Comparison of ENCODE assay signal across 8 cellular contexts in genomic region chr10:70880077-70880534, GRCh38. TPM values are rescaled to one million over a fixed set of nuclear protein-coding genes. Genes with fewer than 3 reads are reported as not detected.
DNase-seq lines count a peak whose midpoint lies in the region; ATAC-seq, FAIRE-seq and TF ChIP-seq lines count a peak whose summit lies in the region.

No MANE protein-coding gene starts in this region.

- ATAC-seq in HG02884 (IDR thresholded peaks at IDR 0.05; ENCODE audit: unreplicated experiment), result peak; percentile 50
- peak; percentile 91 for ATAC-seq in HepG2
- no peak for ATAC-seq in HG03439 (IDR thresholded peaks at IDR 0.05; ENCODE audit: unreplicated experiment)

- DNase-seq in EL, result peak; percentile 76
- peak; percentile 32 for DNase-seq in NCI-H345 treated with DMSO at 0.1 percent for 48 hours (lab: John Stamatoyannopoulos, UW; ENCODE audit: unreplicated experiment)
- DNase-seq in activated CD4-positive, alpha-beta T cell treated with anti-CD3 and anti-CD28 coated beads for 24 hours (ENCODE audit: low read depth in 2 of 2), result peak; percentile 49 to 68
- DNase-seq in cerebellum (ENCODE audit: low spot score), result peak; percentile 72
- peak; percentile 77 for DNase-seq in HepG2 (ENCODE audit: low spot score)
- DNase-seq in stimulated activated CD4-positive, alpha-beta T cell treated with anti-CD3 and anti-CD28 coated beads, Interleukin-4, amount 100 ng/mL, for 48 hours (ENCODE audit: low read depth in 2 of 2), result peak; percentile 63 to 74

- H3K36me3 ChIP-seq in HepG2 (replicated peaks in 1 of 2; ENCODE audit: control insufficient read depth in 1 of 2, insufficient read depth in 2 of 2, low read length in 2 of 2), result peaks cover 16 to 47% of the 10 kb centered on the region in 2 experiments

- no peak overlapping the region for H2AFZ ChIP-seq in HepG2 (ENCODE audit: low read length)

- in situ Hi-C loops in HepG2 (cut with HindIII; ENCODE audit: extremely low pct_ligation_motif_present, low pct_unique_long_range_greater_than_20kb), result loop anchor here (5.0 to 10.0 kb wide), 2 partner anchors 63 to 325 kb away; partner anchors contain the start of gene SGPL1

- TF ChIP-seq POLR2A in HepG2 (IDR thresholded peaks at IDR 0.05; ENCODE audit: insufficient read depth in 1 of 2, low read depth in 2 of 2, low read length in 2 of 2), result no peak

- peak; percentile 94 for FAIRE-seq in HepG2 (lab: Jason Lieb, UNC)

- peak; percentile 92 for TF ChIP-seq CTCF in HepG2 (CRISPR knock-in tag; IDR thresholded peaks at IDR 0.05)

- intact Hi-C loops in HepG2 (cut with micrococcal nuclease; ENCODE audit: unreplicated experiment), result loop anchor here (1.0 to 2.0 kb wide), 2 partner anchors 65 to 329 kb away; partner anchors contain the start of gene SGPL1

- no peaks in the 10 kb centered on the region for H3K27me3 ChIP-seq in HepG2 (ENCODE audit: control insufficient read depth in 1 of 2, insufficient read depth in 2 of 2, low read length in 2 of 2)

- BruUV-seq in HepG2 (replicated peaks; lab: Mats Ljungman, UMichigan), result no TSS peak

- CTCF ChIA-PET in HepG2 (lab: Yijun Ruan, JAX; ENCODE audit: low intra/inter-chr PET ratio, low total read pairs), result interaction anchor here (2.1 to 3.0 kb wide), 2 partner anchors 64 to 330 kb away, joined by 15 to 50 read pairs; partner anchors contain the start of gene SGPL1

- H3K4me3 ChIP-seq in HepG2 (replicated peaks in 1 of 3; ENCODE audit: insufficient read depth in 1 of 3, low read depth in 2 of 3, low read length in 3 of 3), result no peak overlapping the region

- no peaks in the 10 kb centered on the region for H3K9me3 ChIP-seq in HepG2 (ENCODE audit: low read length)

- H3K79me2 ChIP-seq in HepG2 (ENCODE audit: insufficient read depth, low read length), result no peaks in the 10 kb centered on the region

- POLR2A ChIA-PET in HepG2 (lab: Yijun Ruan, JAX), result no interaction called here

- H3K27ac ChIP-seq in HepG2 (ENCODE audit: extremely low read length, insufficient read depth, low read length), result no peak overlapping the region

- WGBS in HepG2 (ENCODE audit: low lambda C conversion rate), result 9% methylated on average over 4 of the region's 4 CpGs

- no peak overlapping the region for H3K4me2 ChIP-seq in HepG2 (ENCODE audit: low read depth, low read length)

- no peaks in the 10 kb centered on the region for H4K20me1 ChIP-seq in HepG2 (ENCODE audit: insufficient read depth, low read length)

- TF ChIP-seq EP300 in HepG2 (IDR thresholded peaks at IDR 0.05; ENCODE audit: low read depth in 2 of 2, low read length in 2 of 2) (no peak), HepG2 (CRISPR knock-in tag; IDR thresholded peaks at IDR 0.05; ENCODE audit: borderline replicate concordance) (no peak)

- no peaks in the 10 kb centered on the region for H3K4me1 ChIP-seq in HepG2 (ENCODE audit: insufficient read depth, low read length)

- TF ChIP-seq RAD21 in HepG2 (CRISPR knock-in tag; IDR thresholded peaks at IDR 0.05), result peak; percentile 85

- H3K9ac ChIP-seq in HepG2 (ENCODE audit: insufficient read depth, low read depth, low read length), result no peak overlapping the region

TF ChIP-seq in HepG2, 621 proteins besides CTCF, POLR2A, EP300 and RAD21 (continues in another document):
- TF ChIP-seq XRCC5 (optimal IDR thresholded peaks at IDR 0.05; ENCODE audit: low read length), result no peak
- TF ChIP-seq RXRB (CRISPR knock-in tag; IDR thresholded peaks at IDR 0.05; ENCODE audit: borderline replicate concordance), result peak; percentile 31; the same call in 1 of the 2 replicates
- no peak for TF ChIP-seq NFE2L1 (CRISPR knock-in tag; IDR thresholded peaks at IDR 0.05; ENCODE audit: borderline replicate concordance)
- TF ChIP-seq IRF2 (CRISPR knock-in tag; IDR thresholded peaks at IDR 0.05), result peak; percentile 37; the same call in 1 of the 2 replicates
- 0 out of 2 replicates have a peak, but pooled peaks have one; percentile 29 for TF ChIP-seq TARDBP (CRISPR knock-in tag; IDR thresholded peaks at IDR 0.05)
- peak; percentile 21; the same call in 1 of the 2 replicates for TF ChIP-seq ZFX (CRISPR knock-in tag; IDR thresholded peaks at IDR 0.05; ENCODE audit: low read depth)
- no peak for TF ChIP-seq CHD4 (IDR thresholded peaks at IDR 0.05; ENCODE audit: borderline replicate concordance, low read length)
- TF ChIP-seq ZNF30 (CRISPR knock-in tag; IDR thresholded peaks at IDR 0.05), result no peak
- TF ChIP-seq NFIB (CRISPR knock-in tag; IDR thresholded peaks at IDR 0.05; ENCODE audit: borderline replicate concordance), result no peak
- no peak for TF ChIP-seq MXD3 (CRISPR knock-in tag; IDR thresholded peaks at IDR 0.05)
- TF ChIP-seq CEBPZ (IDR thresholded peaks at IDR 0.05; ENCODE audit: low read length), result no peak

RNA-seq across cellular contexts. Expression of gene PCBD1, which starts 8.3 kb away (rescaled TPM):
- 11.6 TPM for total RNA-seq in cerebellum
- 168 and 177 TPM in 2 replicates for total RNA-seq in HepG2 (2016; rRNA removed; fragmentation: Illumina TruSeq; extraction: Trizol)
- total RNA-seq in HepG2 (2016; cell fraction: cytosol; rRNA removed; fragmentation: Illumina TruSeq; extraction: Trizol; ENCODE audit: low read depth), result 166 and 201 TPM in 2 replicates
- 178 and 182 TPM in 2 replicates for total RNA-seq in HepG2 (2016; cell fraction: insoluble cytoplasmic fraction; rRNA removed; fragmentation: Illumina TruSeq; extraction: Trizol)
- 211 and 254 TPM in 2 replicates for total RNA-seq in HepG2 (2016; cell fraction: membrane; rRNA removed; fragmentation: Illumina TruSeq; extraction: Trizol)
- 58.9 and 64.6 TPM in 2 replicates for total RNA-seq in HepG2 (2016; cell fraction: nucleus; rRNA removed; fragmentation: Illumina TruSeq; extraction: Trizol)
- polyA plus RNA-seq in HepG2 (2011; rRNA removed), result 95.3 and 98.9 TPM in 2 replicates
- 107 and 123 TPM in 2 replicates for polyA plus RNA-seq in HepG2 (2011; cell fraction: cytosol; rRNA removed)
- polyA plus RNA-seq in HepG2 (2011; cell fraction: nucleus; rRNA removed), result 40.3 and 45.6 TPM in 2 replicates
- polyA plus RNA-seq in HepG2 (2012), result 117 and 152 TPM in 2 replicates
- 235 and 300 TPM in 2 replicates for polyA plus RNA-seq in HepG2 (2016; cell fraction: cytosol; fragmentation: Illumina TruSeq; extraction: Trizol; ENCODE audit: low read depth)
- 237 and 249 TPM in 2 replicates for polyA plus RNA-seq in HepG2 (2016; cell fraction: insoluble cytoplasmic fraction; fragmentation: Illumina TruSeq; extraction: Trizol; ENCODE audit: low read depth)
- 271 and 309 TPM in 2 replicates for polyA plus RNA-seq in HepG2 (2016; cell fraction: membrane; fragmentation: Illumina TruSeq; extraction: Trizol; ENCODE audit: low read depth)
- polyA plus RNA-seq in HepG2 (2016; cell fraction: nucleus; fragmentation: Illumina TruSeq; extraction: Trizol; ENCODE audit: insufficient read depth, low read depth), result 131 and 135 TPM in 2 replicates
- polyA minus RNA-seq in HepG2 (2011; rRNA and poly(A)+ RNA removed; ENCODE audit: low replicate concordance), result 47.4 and 68.6 TPM in 2 replicates
- 36.4 and 44.0 TPM in 2 replicates for polyA minus RNA-seq in HepG2 (2011; cell fraction: cytosol; rRNA and poly(A)+ RNA removed)
- 21.6 and 28.6 TPM in 2 replicates for polyA minus RNA-seq in HepG2 (2011; cell fraction: nucleus; rRNA and poly(A)+ RNA removed)
